Comparison of ENCODE assay signal across 8 cellular contexts in genomic region chr7:32941181-32941995, GRCh38. TPM values are rescaled to one million over a fixed set of nuclear protein-coding genes. Genes with fewer than 3 reads are reported as not detected.
DNase-seq lines count a peak whose midpoint lies in the region; ATAC-seq, FAIRE-seq and TF ChIP-seq lines count a peak whose summit lies in the region.

No MANE protein-coding gene starts in this region.

- no peaks in the 10 kb centered on the region for H4K20me1 ChIP-seq in DOHH2 (ENCODE audit: control insufficient read depth, insufficient read depth, low read depth, low read length)
- peaks cover 4 to 21% of the 10 kb centered on the region in 2 experiments for H4K20me1 ChIP-seq in H1 (replicated peaks in 1 of 2; ENCODE audit: control insufficient read depth in 1 of 2, insufficient read depth in 2 of 2, low read length in 2 of 2)
- H4K20me1 ChIP-seq in neural progenitor cell (ENCODE audit: low read depth) = peaks cover 9% of the 10 kb centered on the region

- peaks cover 2% of the 10 kb centered on the region; the same call in 1 of the 2 replicates for H3K23me2 ChIP-seq in H1 (ENCODE audit: low read depth, low read length)

- H2AK5ac ChIP-seq in H1 (ENCODE audit: low read depth, low read length) = no peak overlapping the region

- no peak overlapping the region for H3K18ac ChIP-seq in H1 (ENCODE audit: extremely low read depth, low read length)

- no peaks in the 10 kb centered on the region for H3K9me2 ChIP-seq in DOHH2 (replicated peaks; ENCODE audit: control insufficient read depth, low read length)

- H2BK15ac ChIP-seq in H1 (ENCODE audit: low read length) = no peak overlapping the region

- H3K4me1 ChIP-seq in DOHH2 (ENCODE audit: control insufficient read depth, low read length) (peaks cover 11% of the 10 kb centered on the region), H1 (replicated peaks in 1 of 4; ENCODE audit: control insufficient read depth in 3 of 4, insufficient read depth in 4 of 4, low read length in 3 of 4) (peaks cover 0 to 8% (median 2%) of the 10 kb centered on the region in 4 experiments; a peak in 6 of 7 replicates), neural progenitor cell (peaks cover 12% of the 10 kb centered on the region)

- no peak overlapping the region for H3K27ac Mint-ChIP-seq in neural progenitor cell

- H4K5ac ChIP-seq in H1 (ENCODE audit: insufficient read length, low read depth, low read length) = no peak overlapping the region

- no peak overlapping the region for H2BK5ac ChIP-seq in H1 (ENCODE audit: low read depth, low read length)

- H3K36me3 ChIP-seq in DOHH2 (ENCODE audit: control insufficient read depth, low read length) (no peaks in the 10 kb centered on the region), H1 (ENCODE audit: control insufficient read depth in 2 of 4, insufficient read depth in 4 of 4, low read length in 3 of 4) (no peaks in the 10 kb centered on the region; a peak in 1 of 8 replicates), neural progenitor cell (no peaks in the 10 kb centered on the region)

- H3K4me3 Mint-ChIP-seq in neural progenitor cell = peak overlapping the region; percentile 96

- TF ChIP-seq CTCF in DOHH2 (IDR thresholded peaks at IDR 0.05; ENCODE audit: low read depth, low read length, poor library complexity, severe bottlenecking) (no peak), H1 (IDR thresholded peaks at IDR 0.05; ENCODE audit: control extremely low read depth in 1 of 3, insufficient read depth in 1 of 3, low read depth in 1 of 3, low read length in 3 of 3) (no peak), neural progenitor cell (IDR thresholded peaks at IDR 0.05) (no peak)

- WGBS in H1 (ENCODE audit: extremely low coverage in 1 of 2, insufficient coverage in 1 of 2, insufficient read length in 1 of 2, insufficient replicate concordance in 2 of 2, low coverage in 1 of 2, low lambda C conversion rate in 2 of 2, missing lambda C conversion rate in 1 of 2), 2 experiments = 6% methylated on average over 9 of the region's 9 CpGs; no CpG with 5 or more reads in 1 of the 2 experiments

- no peak overlapping the region for H3K4ac ChIP-seq in H1 (replicated peaks; ENCODE audit: insufficient read length, low read depth, low read length)

- H3K9ac ChIP-seq in H1 (replicated peaks in 1 of 4; ENCODE audit: extremely low read depth in 1 of 4, low read depth in 3 of 4, low read length in 3 of 4) (no peak overlapping the region), neural progenitor cell (no peak overlapping the region)

- H4K91ac ChIP-seq in H1 (replicated peaks; ENCODE audit: insufficient read length, low read length) = no peak overlapping the region

- no peak overlapping the region for H4K8ac ChIP-seq in H1 (ENCODE audit: extremely low read depth, insufficient read depth, low read length)

- ATAC-seq in GM18909 (IDR thresholded peaks at IDR 0.05; ENCODE audit: poor library complexity, unreplicated experiment) = no peak
- ATAC-seq in GM21786 (IDR thresholded peaks at IDR 0.05; ENCODE audit: unreplicated experiment) = no peak

- TF ChIP-seq POLR2A in H1 (IDR thresholded peaks at IDR 0.05; ENCODE audit: control extremely low read depth in 1 of 2, low read depth in 2 of 2, low read length in 2 of 2) = no peak

- peak overlapping the region; percentile 66; the same call in 1 of the 2 replicates for H3K4me3 ChIP-seq in DOHH2 (ENCODE audit: low read length)
- H3K4me3 ChIP-seq in H1 (ENCODE audit: extremely low read depth in 1 of 4, insufficient read depth in 2 of 4, low read depth in 3 of 4, low read length in 4 of 4) = peak overlapping the region in 3 of 4 experiments; percentile 21 to 58 (median 31); a peak in 5 of 8 replicates
- H3K4me3 ChIP-seq in neural progenitor cell = peak overlapping the region; percentile 64

- TF ChIP-seq RAD21 in H1 (IDR thresholded peaks at IDR 0.05 in 1 of 2, conservative IDR thresholded peaks at IDR 0.05 in 1 of 2; ENCODE audit: low read depth in 2 of 2, low read length in 2 of 2) = no peak

- H3K27ac ChIP-seq in DOHH2 (ENCODE audit: low read depth, low read length) (no peak overlapping the region), H1 (ENCODE audit: low read depth, low read length) (no peak overlapping the region), neural progenitor cell (no peak overlapping the region)

- DNase-seq in NCI-H748 treated with DMSO at 0.1 percent for 48 hours (lab: John Stamatoyannopoulos, UW) = peak; percentile 17
- DNase-seq in H1 (ENCODE audit: low read depth in 1 of 2, low spot score in 2 of 2) = no peak
- peak; percentile 24 for DNase-seq in neural progenitor cell (ENCODE audit: low spot score)
- no peak for DNase-seq in NCI-H1930 (lab: John Stamatoyannopoulos, UW)
- no peak for DNase-seq in activated CD4-positive, CD25-positive, alpha-beta regulatory T cell (lab: John Stamatoyannopoulos, UW)

- peak in 1 of 2 experiments; percentile 40; a peak in 1 of 3 replicates for TF ChIP-seq EP300 in H1 (IDR thresholded peaks at IDR 0.05; ENCODE audit: borderline replicate concordance in 1 of 2, low read depth in 2 of 2, low read length in 2 of 2)

- H2BK12ac ChIP-seq in H1 (ENCODE audit: low read depth, low read length) = no peak overlapping the region

- H3K9me3 ChIP-seq in DOHH2 (ENCODE audit: control insufficient read depth, insufficient read depth, low read length) = peaks cover 6% of the 10 kb centered on the region
- peaks cover 4 to 11% of the 10 kb centered on the region in 2 experiments; a peak in 2 of 4 replicates for H3K9me3 ChIP-seq in H1 (ENCODE audit: insufficient read depth in 2 of 2, low read depth in 1 of 2, low read length in 1 of 2)
- H3K9me3 ChIP-seq in neural progenitor cell (ENCODE audit: low read depth) = peaks cover 5% of the 10 kb centered on the region

- H3K79me1 ChIP-seq in H1 (ENCODE audit: low read depth, low read length) = no peaks in the 10 kb centered on the region

- H2BK20ac ChIP-seq in H1 (ENCODE audit: low read length) = no peak overlapping the region

- peak; percentile 52 for FAIRE-seq in H1 (lab: Jason Lieb, UNC)

- no peak overlapping the region for H3K56ac ChIP-seq in H1 (replicated peaks; ENCODE audit: insufficient read length, low read depth, low read length)

- no peak overlapping the region for H3K23ac ChIP-seq in H1 (ENCODE audit: insufficient read length)

- H3K79me2 ChIP-seq in DOHH2 (ENCODE audit: control insufficient read depth, low read length) (no peaks in the 10 kb centered on the region), H1 (ENCODE audit: control insufficient read depth in 1 of 2, insufficient read depth in 2 of 2, low read length in 2 of 2) (no peaks in the 10 kb centered on the region), neural progenitor cell (ENCODE audit: low read depth) (no peaks in the 10 kb centered on the region)

- H3K9me3 Mint-ChIP-seq in neural progenitor cell = peaks cover 14% of the 10 kb centered on the region

- no peaks in the 10 kb centered on the region for H3F3A ChIP-seq in DOHH2 (ENCODE audit: control insufficient read depth, insufficient read depth)
- H3F3A ChIP-seq in neural progenitor cell (ENCODE audit: low read depth) = peaks cover 22% of the 10 kb centered on the region

- CTCF ChIA-PET in H1 (lab: Charles Lee; ENCODE audit: partially characterized antibody) = interaction anchor here (1.1 to 2.5 kb wide), 6 partner anchors 8 to 179 kb away, joined by 3 to 8 read pairs (median 6); partner anchors contain the start of gene RP9

- H3K14ac ChIP-seq in H1 (ENCODE audit: insufficient read length) = no peak overlapping the region

- no peak overlapping the region for H2BK120ac ChIP-seq in H1 (replicated peaks; ENCODE audit: low read depth, low read length)

- peaks cover 22% of the 10 kb centered on the region for H3K4me1 Mint-ChIP-seq in neural progenitor cell

- H2AFZ ChIP-seq in H1 (ENCODE audit: low read length) (no peak overlapping the region), neural progenitor cell (replicated peaks) (no peak overlapping the region)

- peaks cover 3% of the 10 kb centered on the region for H3K27me3 Mint-ChIP-seq in neural progenitor cell (ENCODE audit: insufficient read depth, low read depth)

- H3K4me2 ChIP-seq in DOHH2 (ENCODE audit: low read length) (no peak overlapping the region), H1 (ENCODE audit: insufficient read depth in 1 of 2, low read depth in 2 of 2, low read length in 2 of 2) (peak overlapping the region; percentile 45 to 84), neural progenitor cell (peak overlapping the region; percentile 89)

- H3K27me3 ChIP-seq in DOHH2 (ENCODE audit: control insufficient read depth, low read length) (peaks cover 28% of the 10 kb centered on the region), H1 (replicated peaks in 1 of 4; ENCODE audit: control insufficient read depth in 3 of 4, extremely low read depth in 1 of 4, insufficient read depth in 3 of 4, low read length in 3 of 4) (peaks cover 59 to 90% (median 84%) of the 10 kb centered on the region in 4 experiments), neural progenitor cell (peaks cover 100% of the 10 kb centered on the region)

- H3K36me3 Mint-ChIP-seq in neural progenitor cell = peaks cover 14% of the 10 kb centered on the region

- POLR2A ChIA-PET in H1 (lab: Charles Lee; ENCODE audit: partially characterized antibody) = interaction anchor here (0.9 to 2.9 kb wide), 7 partner anchors 16 to 167 kb away, joined by 3 to 19 read pairs (median 4); partner anchors contain the start of genes FKBP9 and NT5C3A

TF ChIP-seq in H1, 55 proteins besides CTCF, POLR2A, EP300 and RAD21 (continues in another document):
- TF ChIP-seq TBP (IDR thresholded peaks at IDR 0.05; ENCODE audit: low read depth, low read length) = no peak

RNA-seq across cellular contexts. Expression of gene FKBP9, which starts 15.9 kb away (rescaled TPM):
- 9.9 and 10.1 TPM in 2 replicates for total RNA-seq in H1 (2021; fragmentation: NEBNext Ultra II Directional; extraction: Animal tissue kit (Norgen Biotek cat#: 25700))
- 7.2 and 7.9 TPM in 2 replicates for polyA plus RNA-seq in H1 (2011; rRNA removed)
- polyA plus RNA-seq in H1 (2011; cell fraction: cytosol; rRNA removed) = 5.5 TPM
- 4.8 TPM for polyA plus RNA-seq in H1 (2011; cell fraction: nucleus; rRNA removed)
- 9.6 to 11.3 TPM (median 10.4 TPM) in 4 replicates for polyA plus RNA-seq in H1 (2012, experiment 1 of 2)
- polyA plus RNA-seq in H1 (2012, experiment 2 of 2) = 2.3 TPM
- polyA plus RNA-seq in H1 (2013, experiment 1 of 2) = 9.8 TPM
- polyA plus RNA-seq in H1 (2013, experiment 2 of 2) = 10.3 TPM
- 7.8 and 17.5 TPM in 2 replicates for polyA minus RNA-seq in H1 (2011; rRNA and poly(A)+ RNA removed)
- polyA minus RNA-seq in H1 (2011; cell fraction: cytosol; rRNA and poly(A)+ RNA removed) = 10.3 TPM
- polyA minus RNA-seq in H1 (2011; cell fraction: nucleus; rRNA and poly(A)+ RNA removed) = 10.6 TPM
- total RNA-seq in neural progenitor cell (ENCODE audit: low replicate concordance) = 24.4 and 28.6 TPM in 2 replicates

RNA-seq across cellular contexts. Expression of gene KBTBD2, which starts 49.8 kb away (rescaled TPM):
- total RNA-seq in H1 (2021; fragmentation: NEBNext Ultra II Directional; extraction: Animal tissue kit (Norgen Biotek cat#: 25700)) = 23.4 and 25.7 TPM in 2 replicates
- 7.4 and 13.1 TPM in 2 replicates for polyA plus RNA-seq in H1 (2011; rRNA removed)
- 11.2 TPM for polyA plus RNA-seq in H1 (2011; cell fraction: cytosol; rRNA removed)
- polyA plus RNA-seq in H1 (2011; cell fraction: nucleus; rRNA removed) = 7.3 TPM
- polyA plus RNA-seq in H1 (2012, experiment 1 of 2) = 14.4 to 25.4 TPM (median 18.4 TPM) in 4 replicates
- 2.8 TPM for polyA plus RNA-seq in H1 (2012, experiment 2 of 2)
- 11.5 TPM for polyA plus RNA-seq in H1 (2013, experiment 1 of 2)
- polyA plus RNA-seq in H1 (2013, experiment 2 of 2) = 11.6 TPM
- polyA minus RNA-seq in H1 (2011; rRNA and poly(A)+ RNA removed) = 17.3 and 28.9 TPM in 2 replicates
- 13.6 TPM for polyA minus RNA-seq in H1 (2011; cell fraction: cytosol; rRNA and poly(A)+ RNA removed)
- 19.3 TPM for polyA minus RNA-seq in H1 (2011; cell fraction: nucleus; rRNA and poly(A)+ RNA removed)
- 31.2 and 45.5 TPM in 2 replicates for total RNA-seq in neural progenitor cell (ENCODE audit: low replicate concordance)

Comparison
In these comparisons a context has a peak if more than half of its experiments do, and no peak if none do; other contexts are left out.
1. DNase-seq: peak in NCI-H748 treated with DMSO at 0.1 percent for 48 hours (single experiment) and neural progenitor cell (single experiment); none in H1 (0 of 2), NCI-H1930 (0 of 2) and activated CD4-positive, CD25-positive, alpha-beta regulatory T cell (0 of 4).
2. Peak in every context shown above with its lines, with median percentiles within 50 percentile points of each other: H3K4me3 ChIP-seq.